Comparison of ENCODE assay signal across 8 cellular contexts in the genomic region with DNA sequence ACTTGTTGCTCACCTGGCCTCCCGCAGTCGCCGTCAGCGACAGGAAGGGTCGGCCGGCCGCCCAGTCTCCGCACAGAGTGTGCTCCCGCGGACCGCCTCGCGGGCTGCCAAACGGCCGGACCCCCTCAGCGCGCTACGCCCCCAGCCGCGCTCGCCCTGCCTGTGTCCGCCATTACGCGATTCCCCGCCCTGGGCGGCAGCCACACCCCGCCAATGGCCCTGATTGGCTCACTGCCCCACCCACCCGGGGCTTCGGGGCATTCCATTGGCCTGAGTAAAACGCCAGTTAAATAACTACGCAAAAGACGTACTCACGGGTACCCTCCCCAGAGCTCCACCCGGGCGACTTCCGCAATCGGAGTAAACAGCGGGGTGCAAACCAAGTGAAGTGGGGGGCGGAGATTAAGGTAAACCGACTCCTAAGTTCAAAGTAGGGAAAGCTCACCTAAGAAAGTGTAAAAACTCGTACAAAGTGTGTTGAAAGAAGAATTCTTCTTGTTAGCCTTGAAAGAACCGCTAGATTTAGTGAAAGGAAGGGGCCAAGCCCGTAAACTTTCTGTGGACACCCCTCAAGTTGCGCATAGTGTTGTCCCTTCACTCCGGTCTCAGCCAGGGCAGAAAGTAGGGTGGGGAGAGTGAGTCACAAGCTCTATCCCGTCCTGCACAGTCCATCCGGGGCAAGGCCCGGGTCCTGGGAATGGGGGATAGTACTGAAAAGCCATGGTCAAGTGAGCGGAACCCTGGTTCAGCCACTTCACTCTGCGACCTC. TPM values are rescaled to one million over a fixed set of nuclear protein-coding genes. Genes with fewer than 3 reads are reported as not detected.
DNase-seq lines count a peak whose midpoint lies in the region; ATAC-seq lines count a peak whose summit lies in the region.

A gene with protein sequence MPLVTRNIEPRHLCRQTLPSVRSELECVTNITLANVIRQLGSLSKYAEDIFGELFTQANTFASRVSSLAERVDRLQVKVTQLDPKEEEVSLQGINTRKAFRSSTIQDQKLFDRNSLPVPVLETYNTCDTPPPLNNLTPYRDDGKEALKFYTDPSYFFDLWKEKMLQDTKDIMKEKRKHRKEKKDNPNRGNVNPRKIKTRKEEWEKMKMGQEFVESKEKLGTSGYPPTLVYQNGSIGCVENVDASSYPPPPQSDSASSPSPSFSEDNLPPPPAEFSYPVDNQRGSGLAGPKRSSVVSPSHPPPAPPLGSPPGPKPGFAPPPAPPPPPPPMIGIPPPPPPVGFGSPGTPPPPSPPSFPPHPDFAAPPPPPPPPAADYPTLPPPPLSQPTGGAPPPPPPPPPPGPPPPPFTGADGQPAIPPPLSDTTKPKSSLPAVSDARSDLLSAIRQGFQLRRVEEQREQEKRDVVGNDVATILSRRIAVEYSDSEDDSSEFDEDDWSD (minus strand): TSS at position 195 of the 769 bp plus-strand sequence. CDS start 61,277 bp downstream, outside the sequence.

- H3K27ac ChIP-seq in BLaER1 treated with 17β-estradiol and CSF1 and Interleukin-3, amounts not matched to agents 10 nM and 100 nM, result peak within 1 kb of the TSS; percentile 90 to 100 (median 98)

- peaks cover 41 to 60% (median 52%) of the 10 kb centered on the region in 10 experiments for H3K4me1 ChIP-seq in BLaER1 treated with 17β-estradiol and CSF1 and Interleukin-3, amounts not matched to agents 10 nM and 100 nM

- peaks cover 39% of the 10 kb centered on the region for H3K4me1 Mint-ChIP-seq in dendritic cell treated with granulocyte-macrophage colony-stimulating factor and Interleukin-4, amounts not matched to agents 40 ng/mL and 50 ng/mL, for 4 days (ENCODE audit: low read depth)

- H3K4me3 ChIP-seq in BLaER1 treated with 17β-estradiol and CSF1 and Interleukin-3, amounts not matched to agents 10 nM and 100 nM, result peak within 1 kb of the TSS; percentile 98 to 100 (median 99)

- H3K9ac ChIP-seq in BLaER1 treated with 17β-estradiol and CSF1 and Interleukin-3, amounts not matched to agents 10 nM and 100 nM, result peak within 1 kb of the TSS; percentile 93 to 99 (median 98)

- H4K20me1 ChIP-seq in BLaER1 treated with 17β-estradiol and CSF1 and Interleukin-3, amounts not matched to agents 10 nM and 100 nM, result peaks cover 8 to 33% (median 16%) of the 10 kb centered on the region in 11 experiments; a peak in 17 of 22 replicates

- peak within 1 kb of the TSS; percentile 78 to 95 (median 88) for H3K4me2 ChIP-seq in BLaER1 treated with 17β-estradiol and CSF1 and Interleukin-3, amounts not matched to agents 10 nM and 100 nM

- no peaks in the 10 kb centered on the region for H3K27me3 ChIP-seq in BLaER1 treated with 17β-estradiol and CSF1 and Interleukin-3, amounts not matched to agents 10 nM and 100 nM

- ATAC-seq in GM19372 (IDR thresholded peaks at IDR 0.05; ENCODE audit: low read depth, unreplicated experiment), result peak; percentile 87
- peak; percentile 69 for ATAC-seq in HG03558 (IDR thresholded peaks at IDR 0.05; ENCODE audit: extremely low read depth, unreplicated experiment)
- peak; percentile 94 for ATAC-seq in left lobe of liver

- peaks cover 24% of the 10 kb centered on the region for H3K36me3 Mint-ChIP-seq in dendritic cell treated with granulocyte-macrophage colony-stimulating factor and Interleukin-4, amounts not matched to agents 40 ng/mL and 50 ng/mL, for 4 days (ENCODE audit: low read depth)

- no peaks in the 10 kb centered on the region for H3K27me3 Mint-ChIP-seq in dendritic cell treated with granulocyte-macrophage colony-stimulating factor and Interleukin-4, amounts not matched to agents 40 ng/mL and 50 ng/mL, for 4 days

- H3K4me3 Mint-ChIP-seq in dendritic cell treated with granulocyte-macrophage colony-stimulating factor and Interleukin-4, amounts not matched to agents 40 ng/mL and 50 ng/mL, for 4 days, result peak within 1 kb of the TSS; percentile 96

- intact Hi-C loops in dendritic cell treated with granulocyte-macrophage colony-stimulating factor and Interleukin-4, amounts not matched to agents 40 ng/mL and 50 ng/mL, for 4 days (cut with micrococcal nuclease), result loop anchor here (1.0 to 5.0 kb wide), 4 partner anchors 37 to 88 kb away; no protein-coding TSS in a partner anchor

- DNase-seq in NCI-H748 treated with DMSO at 0.1 percent for 48 hours (lab: John Stamatoyannopoulos, UW) (peak; percentile 79), left lobe of liver (ENCODE audit: low spot score) (peak; percentile 98)
- peak; percentile 95 to 96 for DNase-seq in activated CD4-positive, alpha-beta T cell treated with anti-CD3 and anti-CD28 coated beads, Interleukin-2, amount 50 U/mL, for 24 hours (ENCODE audit: low read depth in 1 of 2, low spot score in 1 of 2)
- peak; percentile 97 for DNase-seq in stimulated activated CD4-positive, alpha-beta T cell treated with anti-CD3 and anti-CD28 coated beads, Interleukin-2, amount 100 ng/mL, for 4 hours (ENCODE audit: low read depth)

- H3K27ac Mint-ChIP-seq in dendritic cell treated with granulocyte-macrophage colony-stimulating factor and Interleukin-4, amounts not matched to agents 40 ng/mL and 50 ng/mL, for 4 days, result peak within 1 kb of the TSS; percentile 97

- H3K36me3 ChIP-seq in BLaER1 treated with 17β-estradiol and CSF1 and Interleukin-3, amounts not matched to agents 10 nM and 100 nM, result peaks cover 2 to 16% (median 9%) of the 10 kb centered on the region in 11 experiments; a peak in 19 of 22 replicates

- no peaks in the 10 kb centered on the region for H3K9me3 Mint-ChIP-seq in dendritic cell treated with granulocyte-macrophage colony-stimulating factor and Interleukin-4, amounts not matched to agents 40 ng/mL and 50 ng/mL, for 4 days

- no peaks in the 10 kb centered on the region for H3K9me3 ChIP-seq in BLaER1 treated with 17β-estradiol and CSF1 and Interleukin-3, amounts not matched to agents 10 nM and 100 nM (replicated peaks in 1 of 11)

RNA-seq across cellular contexts. Expression of the gene that starts here (rescaled TPM):
- 27.9 TPM for total RNA-seq in left lobe of liver

Comparison
In these comparisons a context has a peak if more than half of its experiments do, and no peak if none do; other contexts are left out.
1. Peak in every context shown above with its lines: DNase-seq, ATAC-seq, H3K4me3 ChIP-seq and H3K27ac ChIP-seq.